11 cellular contexts compared by ENCODE assay signal in the genomic region with DNA sequence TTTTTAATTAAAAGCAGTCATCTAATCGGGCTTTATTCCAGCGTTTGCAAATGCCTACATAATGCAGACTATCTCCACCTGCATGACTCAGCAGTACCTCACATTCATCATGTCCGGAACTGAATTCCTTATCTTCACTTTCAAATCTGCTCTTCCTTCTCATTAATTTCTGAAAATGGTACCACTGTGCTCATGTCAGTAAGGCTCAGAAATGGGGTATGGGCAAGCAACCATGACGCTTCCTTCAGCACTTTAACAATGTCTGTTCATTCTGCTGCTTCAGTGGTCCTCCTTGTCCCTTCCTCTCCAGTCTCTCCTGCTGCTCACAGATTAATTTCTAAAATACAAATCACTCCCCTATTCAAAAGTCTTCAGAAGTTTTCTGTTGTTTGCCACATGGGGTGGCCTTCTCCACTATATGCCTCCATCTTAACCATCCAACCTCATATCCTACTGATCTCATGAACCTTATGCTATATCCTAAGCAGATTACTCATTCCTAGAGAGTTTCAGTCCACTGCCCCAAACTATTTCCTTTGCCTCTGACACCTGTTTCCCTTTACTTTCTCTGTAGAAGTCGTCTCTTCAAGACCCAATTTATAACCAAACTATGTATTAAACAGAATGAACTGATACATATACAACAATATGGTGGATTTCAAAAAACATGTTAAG. TPM values are rescaled to one million over a fixed set of nuclear protein-coding genes. Genes with fewer than 3 reads are reported as not detected.
DNase-seq lines count a peak whose midpoint lies in the region; ATAC-seq, FAIRE-seq and TF ChIP-seq lines count a peak whose summit lies in the region.
"Had no signal": no experiment of that assay in that cellular context is flagged by ENCODE, and none has a peak within 500 bp of the region (broad histone marks: within the 10 kb centered on the region; RNA-seq: fewer than 3 reads in every experiment).

No MANE protein-coding gene starts in this region.

- peaks cover 61% of the 10 kb centered on the region for H3K4me1 Mint-ChIP-seq in central memory CD8-positive, alpha-beta T cell

- peaks cover 45% of the 10 kb centered on the region for H3K36me3 Mint-ChIP-seq in central memory CD8-positive, alpha-beta T cell (ENCODE audit: insufficient read depth)

- 87% methylated on average over 5 of the region's 5 CpGs for WGBS in hepatocyte (ENCODE audit: low lambda C conversion rate, missing lambda C conversion rate)

- peaks cover 88% of the 10 kb centered on the region for H3K79me2 ChIP-seq in hepatocyte

- H4K20me1 ChIP-seq in BLaER1 treated with 17β-estradiol and CSF1 and Interleukin-3, amounts not matched to agents 10 nM and 100 nM = peaks cover 30 to 96% (median 77%) of the 10 kb centered on the region in 11 experiments; a peak in 20 of 22 replicates
- H4K20me1 ChIP-seq in hepatocyte (ENCODE audit: insufficient read depth, poor library complexity, severe bottlenecking) = no peaks in the 10 kb centered on the region

- no peak overlapping the region for H3K9ac ChIP-seq in BLaER1 treated with 17β-estradiol and CSF1 and Interleukin-3, amounts not matched to agents 10 nM and 100 nM

- peaks cover 29 to 56% (median 43%) of the 10 kb centered on the region in 10 experiments for H3K4me1 ChIP-seq in BLaER1 treated with 17β-estradiol and CSF1 and Interleukin-3, amounts not matched to agents 10 nM and 100 nM
- peaks cover 8% of the 10 kb centered on the region for H3K4me1 ChIP-seq in hepatocyte (ENCODE audit: insufficient read depth)

- H3K9me3 ChIP-seq in BLaER1 treated with 17β-estradiol and CSF1 and Interleukin-3, amounts not matched to agents 10 nM and 100 nM (replicated peaks in 1 of 11) = no peaks in the 10 kb centered on the region
- no peaks in the 10 kb centered on the region for H3K9me3 ChIP-seq in hepatocyte (ENCODE audit: low read depth)

- peak overlapping the region in 8 of 11 experiments; percentile 9 to 58 (median 42); a peak in 14 of 22 replicates for H3K4me2 ChIP-seq in BLaER1 treated with 17β-estradiol and CSF1 and Interleukin-3, amounts not matched to agents 10 nM and 100 nM
- no peak overlapping the region for H3K4me2 ChIP-seq in hepatocyte

- H2AFZ ChIP-seq in hepatocyte = no peak overlapping the region

- H3K27me3 Mint-ChIP-seq in central memory CD8-positive, alpha-beta T cell = no peaks in the 10 kb centered on the region

- peak overlapping the region; percentile 91 for H3K27ac Mint-ChIP-seq in central memory CD8-positive, alpha-beta T cell (ENCODE audit: low read depth)

- peak; percentile 60 for ATAC-seq in HG03565 (IDR thresholded peaks at IDR 0.05; ENCODE audit: unreplicated experiment)
- ATAC-seq in central memory CD8-positive, alpha-beta T cell (replicated peaks; ENCODE audit: extremely low read depth, poor library complexity, severe bottlenecking) = no peak
- ATAC-seq in GM19023 (IDR thresholded peaks at IDR 0.05; ENCODE audit: unreplicated experiment) = no peak

- H3K27me3 ChIP-seq in BLaER1 treated with 17β-estradiol and CSF1 and Interleukin-3, amounts not matched to agents 10 nM and 100 nM = no peaks in the 10 kb centered on the region
- no peaks in the 10 kb centered on the region for H3K27me3 ChIP-seq in hepatocyte

- no peaks in the 10 kb centered on the region for H3K9me2 ChIP-seq in hepatocyte (replicated peaks; ENCODE audit: insufficient read depth)

- H3K36me3 ChIP-seq in BLaER1 treated with 17β-estradiol and CSF1 and Interleukin-3, amounts not matched to agents 10 nM and 100 nM = peaks cover 78 to 100% (median 93%) of the 10 kb centered on the region in 11 experiments
- H3K36me3 ChIP-seq in hepatocyte (replicated peaks; ENCODE audit: insufficient read depth, low read depth) = no peaks in the 10 kb centered on the region

- FAIRE-seq in GM19239 (lab: Jason Lieb, UNC) = peak; percentile 80

- H3K4me3 Mint-ChIP-seq in central memory CD8-positive, alpha-beta T cell = peak overlapping the region; percentile 69

- no peaks in the 10 kb centered on the region for H3K9me3 Mint-ChIP-seq in central memory CD8-positive, alpha-beta T cell

- H3K4me3 ChIP-seq in BLaER1 treated with 17β-estradiol and CSF1 and Interleukin-3, amounts not matched to agents 10 nM and 100 nM = no peak overlapping the region
- no peak overlapping the region for H3K4me3 ChIP-seq in hepatocyte

- TF ChIP-seq CTCF in hepatocyte (IDR thresholded peaks at IDR 0.05; ENCODE audit: poor library complexity) = no peak

- DNase-seq in GM19239 (ENCODE audit: insufficient read length, low spot score) (no peak), NCI-H446 (lab: John Stamatoyannopoulos, UW) (no peak), hepatocyte (ENCODE audit: low spot score) (no peak), COLO668 (lab: John Stamatoyannopoulos, UW; ENCODE audit: unreplicated experiment) (no peak)
- DNase-seq in central memory CD8-positive, alpha-beta T cell (ENCODE audit: low spot score in 2 of 2) = no peak
- DNase-seq: anterior cingulate cortex, EL had no signal

- peak overlapping the region in 6 of 11 experiments; percentile 17 to 66 (median 50); a peak in 10 of 22 replicates for H3K27ac ChIP-seq in BLaER1 treated with 17β-estradiol and CSF1 and Interleukin-3, amounts not matched to agents 10 nM and 100 nM
- no peak overlapping the region for H3K27ac ChIP-seq in hepatocyte
- H3K27ac ChIP-seq: HL-60 had no signal

RNA-seq across cellular contexts. Expression of a gene that starts 7.0 kb away (rescaled TPM):
- 66.2 and 68.2 TPM in 2 replicates for total RNA-seq in hepatocyte
- 25.3 and 33.8 TPM in 2 replicates for polyA plus RNA-seq in hepatocyte

RNA-seq across cellular contexts. Expression of a gene that starts 7.4 kb away (rescaled TPM):
- total RNA-seq in hepatocyte = 18.0 and 24.7 TPM in 2 replicates
- 9.3 and 10.3 TPM in 2 replicates for polyA plus RNA-seq in hepatocyte
